Comparison of ENCODE assay signal across 3 cellular contexts in the genomic region with DNA sequence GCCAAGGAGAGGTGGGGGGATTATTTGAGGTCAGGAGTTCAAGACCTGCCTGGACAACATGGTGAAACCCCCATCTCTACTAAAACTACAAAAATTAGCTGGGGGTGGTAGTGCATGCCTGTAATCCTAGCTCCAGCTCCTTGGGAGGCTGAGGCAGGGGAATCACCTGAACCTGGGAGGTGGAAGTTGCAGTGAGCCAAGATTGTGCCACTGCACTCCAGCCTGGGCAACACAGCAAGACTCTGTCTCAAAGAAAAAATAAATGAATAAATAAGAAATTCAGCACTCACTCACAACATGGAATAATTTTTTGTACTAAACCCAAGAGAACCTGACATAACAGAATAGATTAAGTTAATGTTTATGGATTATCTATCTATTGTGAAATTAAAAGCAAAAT. TPM values are rescaled to one million over a fixed set of nuclear protein-coding genes. Genes with fewer than 3 reads are reported as not detected.
"Had no signal": no experiment of that assay in that cellular context is flagged by ENCODE, and none has a peak within 500 bp of the region (broad histone marks: within the 10 kb centered on the region; RNA-seq: fewer than 3 reads in every experiment).

No MANE protein-coding gene starts in this region.

RNA-seq across cellular contexts. Expression of gene CCDC169, which starts 34.6 kb away (rescaled TPM):
- total RNA-seq: activated CD8-positive, alpha-beta T cell treated with anti-CD3 and anti-CD28 coated beads, Interleukin-2, amount 10 ng/mL, durations not matched to agents 7 days and 5 days; activated T-helper 1 cell treated with anti-CD3 and anti-CD28 coated beads, Interleukin-12 subunit alpha, Interleukin-12 subunit beta, Interleukin-2, Interleukin-4 antibody, amounts not matched to agents 30 ng/mL and 10 ng/mL and 1 ng/mL, durations not matched to agents 14 hours and 24 hours and 36 hours; T-helper 17 cell had no signal
